8 cellular contexts compared by ENCODE assay signal in the genomic region with DNA sequence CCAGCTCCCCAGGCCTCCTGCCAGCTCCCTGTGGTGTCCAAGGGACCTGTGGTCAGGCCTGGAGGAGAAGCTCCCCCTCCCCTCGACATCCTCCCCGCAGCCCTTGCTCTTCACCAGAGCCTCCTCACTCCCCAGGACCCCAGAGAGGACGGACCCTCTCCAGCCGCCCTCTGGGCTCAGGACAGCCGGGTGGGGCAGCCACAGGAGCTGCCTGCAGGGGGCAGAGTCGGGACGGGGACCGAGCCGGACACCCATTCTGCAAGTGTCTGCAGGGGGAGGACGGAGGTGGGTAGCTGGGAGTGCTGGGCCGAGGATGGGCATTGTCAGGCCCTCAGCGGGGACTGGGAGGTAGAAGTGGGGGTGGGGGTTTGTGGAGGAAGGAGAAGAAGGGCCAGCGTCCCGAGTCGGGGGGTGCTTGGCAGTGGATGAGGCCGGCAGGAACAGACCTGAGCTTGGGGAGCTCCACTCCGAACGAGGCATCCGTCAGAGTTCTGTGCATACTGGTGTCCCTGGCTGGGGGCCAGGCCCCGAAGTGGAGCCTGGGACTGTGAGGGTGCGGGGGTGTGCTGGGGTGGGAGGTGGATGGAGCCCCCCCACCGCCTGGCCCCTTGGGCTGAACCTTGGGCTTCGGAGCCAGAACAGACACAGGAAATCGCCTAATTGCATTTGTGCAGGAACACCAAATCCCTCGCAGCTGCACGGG. TPM values are rescaled to one million over a fixed set of nuclear protein-coding genes. Genes with fewer than 3 reads are reported as not detected.
DNase-seq lines count a peak whose midpoint lies in the region; TF ChIP-seq lines count a peak whose summit lies in the region.
"Had no signal": no experiment of that assay in that cellular context is flagged by ENCODE, and none has a peak within 500 bp of the region (broad histone marks: within the 10 kb centered on the region; RNA-seq: fewer than 3 reads in every experiment).

No MANE protein-coding gene starts in this region.

- H3K9me3 Mint-ChIP-seq in activated naive CD8-positive, alpha-beta T cell treated with anti-CD3 and anti-CD28 coated beads for 36 hours, result no peaks in the 10 kb centered on the region
- H3K9me3 Mint-ChIP-seq: stimulated activated naive CD8-positive, alpha-beta T cell treated with anti-CD3 and anti-CD28 coated beads, Interleukin-15, amount 100 ng/mL, for 72 hours had no signal

- H3K4me1 Mint-ChIP-seq in activated naive CD8-positive, alpha-beta T cell treated with anti-CD3 and anti-CD28 coated beads for 36 hours, result peaks cover 16% of the 10 kb centered on the region

- no peaks in the 10 kb centered on the region for H3K36me3 Mint-ChIP-seq in activated naive CD8-positive, alpha-beta T cell treated with anti-CD3 and anti-CD28 coated beads for 36 hours

- no peaks in the 10 kb centered on the region for H3K27me3 Mint-ChIP-seq in activated naive CD8-positive, alpha-beta T cell treated with anti-CD3 and anti-CD28 coated beads for 36 hours
- H3K27me3 Mint-ChIP-seq: stimulated activated naive CD8-positive, alpha-beta T cell treated with anti-CD3 and anti-CD28 coated beads, Interleukin-15, amount 100 ng/mL, for 72 hours had no signal

- no peak overlapping the region for H3K4me3 Mint-ChIP-seq in activated naive CD8-positive, alpha-beta T cell treated with anti-CD3 and anti-CD28 coated beads for 36 hours
- H3K4me3 Mint-ChIP-seq: stimulated activated naive CD8-positive, alpha-beta T cell treated with anti-CD3 and anti-CD28 coated beads, Interleukin-15, amount 100 ng/mL, for 72 hours had no signal

- no peak for DNase-seq in GM20000 (ENCODE audit: low spot score)
- DNase-seq in activated naive CD8-positive, alpha-beta T cell treated with anti-CD3 and anti-CD28 coated beads for 36 hours, result peak; percentile 50
- DNase-seq in mucosa of gallbladder (ENCODE audit: low spot score), result peak; percentile 51
- DNase-seq in NCI-H510A (lab: John Stamatoyannopoulos, UW), result no peak
- DNase-seq in HK-2 (ENCODE audit: unreplicated experiment), result no peak
- DNase-seq in NCI-H2081 treated with DMSO at 0.1 percent for 48 hours (lab: John Stamatoyannopoulos, UW), result no peak

- no peak overlapping the region for H3K27ac Mint-ChIP-seq in activated naive CD8-positive, alpha-beta T cell treated with anti-CD3 and anti-CD28 coated beads for 36 hours
- H3K27ac Mint-ChIP-seq: stimulated activated naive CD8-positive, alpha-beta T cell treated with anti-CD3 and anti-CD28 coated beads, Interleukin-15, amount 100 ng/mL, for 72 hours had no signal

- peak; percentile 42 for TF ChIP-seq CTCF in GM20000 (IDR thresholded peaks at IDR 0.05; ENCODE audit: extremely low read depth, missing control alignments)

RNA-seq across cellular contexts. Expression of a gene that starts 15.2 kb away (rescaled TPM):
- total RNA-seq in activated naive CD8-positive, alpha-beta T cell treated with anti-CD3 and anti-CD28 coated beads for 36 hours, result under 1 TPM; 0.20 to 0.31 TPM
- not detected for total RNA-seq in mucosa of gallbladder

RNA-seq across cellular contexts. Expression of a gene that starts 23.6 kb away (rescaled TPM):
- total RNA-seq in activated naive CD8-positive, alpha-beta T cell treated with anti-CD3 and anti-CD28 coated beads for 36 hours, result 100 to 1,000 TPM; 147 to 148 TPM
- total RNA-seq in mucosa of gallbladder, result 43.1 TPM

RNA-seq across cellular contexts. Expression of a gene that starts 37.7 kb away (rescaled TPM):
- total RNA-seq in activated naive CD8-positive, alpha-beta T cell treated with anti-CD3 and anti-CD28 coated beads for 36 hours, result under 1 TPM in 1 of 2 experiments, not detected in 1; 0.31 TPM
- 73.7 TPM for total RNA-seq in mucosa of gallbladder

RNA-seq across cellular contexts. Expression of a gene that starts 41.7 kb away (rescaled TPM):
- total RNA-seq in activated naive CD8-positive, alpha-beta T cell treated with anti-CD3 and anti-CD28 coated beads for 36 hours, result not detected
- 218 TPM for total RNA-seq in mucosa of gallbladder
- total RNA-seq: activated CD8-positive, alpha-beta memory T cell treated with anti-CD3 and anti-CD28 coated beads for 36 hours had no signal

RNA-seq across cellular contexts. Expression of a gene that starts 43.0 kb away (rescaled TPM):
- under 1 TPM; 0.50 to 0.54 TPM for total RNA-seq in activated naive CD8-positive, alpha-beta T cell treated with anti-CD3 and anti-CD28 coated beads for 36 hours
- 1.5 TPM for total RNA-seq in mucosa of gallbladder

Comparison
In these comparisons a context has a peak if more than half of its experiments do, and no peak if none do; other contexts are left out.
1. DNase-seq: peak in activated naive CD8-positive, alpha-beta T cell treated with anti-CD3 and anti-CD28 coated beads for 36 hours (single experiment) and mucosa of gallbladder (single experiment); none in GM20000 (single experiment), NCI-H510A (single experiment), HK-2 (single experiment) and NCI-H2081 treated with DMSO at 0.1 percent for 48 hours (single experiment).
2. RNA of a gene that starts 37.7 kb away (total RNA-seq): 73.7 TPM in mucosa of gallbladder (single experiment); 0.31 TPM in activated naive CD8-positive, alpha-beta T cell treated with anti-CD3 and anti-CD28 coated beads for 36 hours; every median in the first group is over 10 times any median in the second.